25 cellular contexts compared by ENCODE assay signal in the genomic region with DNA sequence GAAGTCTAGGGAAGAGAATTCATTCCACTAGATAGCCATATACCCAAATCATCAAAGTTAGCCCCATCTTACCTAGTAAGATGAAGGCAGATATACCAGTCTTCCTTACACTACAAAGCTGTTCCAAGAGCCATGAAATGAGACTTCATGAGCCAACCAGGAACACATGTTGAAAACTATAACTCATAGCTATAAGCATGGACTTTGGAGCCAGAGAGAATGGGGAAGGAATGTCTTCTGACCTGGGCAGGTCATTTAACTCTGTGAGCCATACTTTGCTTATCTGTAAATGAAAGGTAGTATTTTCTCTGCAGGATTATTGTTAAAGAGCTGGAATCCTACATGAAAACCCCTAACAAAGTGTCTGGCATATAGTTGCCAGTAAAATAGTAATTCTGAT. TPM values are rescaled to one million over a fixed set of nuclear protein-coding genes. Genes with fewer than 3 reads are reported as not detected.
"Had no signal": no experiment of that assay in that cellular context is flagged by ENCODE, and none has a peak within 500 bp of the region (broad histone marks: within the 10 kb centered on the region; RNA-seq: fewer than 3 reads in every experiment).

No MANE protein-coding gene starts in this region.

- H3K4me3 ChIP-seq: cardiac muscle cell, K562, SJSA1 had no signal

- H3K36me3 ChIP-seq: brain microvascular endothelial cell, cardiac muscle cell, SJSA1 had no signal

- H3K27ac ChIP-seq: brain microvascular endothelial cell, cardiac muscle cell, SJSA1 had no signal

- ATAC-seq: K562, SK-N-SH treated with all-trans-retinoic acid at 6 μM for 48 hours, WTC11 had no signal

- H3K9me3 ChIP-seq: SJSA1 had no signal

- DNase-seq: activated CD4-positive, alpha-beta T cell treated with anti-CD3 and anti-CD28 coated beads for 48 hours; activated CD4-positive, alpha-beta T cell treated with anti-CD3 and anti-CD28 coated beads, Interleukin-2, amount 50 U/mL, for 4 hours; activated CD4-positive, CD25-positive, alpha-beta regulatory T cell treated with anti-CD3 and anti-CD28 coated beads, Interleukin-2, amount 50 U/mL, for 72 hours; activated gamma-delta T cell treated with Interleukin-2 at 50 U/mL for 16 hours; activated naive CD4-positive, alpha-beta T cell treated with anti-CD3 and anti-CD28 coated beads, Interleukin-2, amount 10 ng/mL, durations not matched to agents 7 days and 5 days; activated naive CD8-positive, alpha-beta T cell treated with anti-CD3 and anti-CD28 coated beads for 36 hours; activated T-cell treated with anti-CD3 and anti-CD28 coated beads for 4 hours; activated T-cell treated with anti-CD3 and anti-CD28 coated beads, Interleukin-2, amount 50 U/mL, for 48 hours; brain microvascular endothelial cell; Karpas-422; NCI-H146; NCI-H187 treated with DMSO at 0.1 percent for 48 hours; NCI-H2081 treated with DMSO at 0.1 percent for 48 hours; NCI-H446; NCI-H524; SHP77; SW 1271 had no signal

- H3K4me1 ChIP-seq: SJSA1 had no signal

- H3K27me3 ChIP-seq: brain microvascular endothelial cell, cardiac muscle cell, SJSA1 had no signal

RNA-seq across cellular contexts. Expression of a gene that starts 27.3 kb away (rescaled TPM):
- total RNA-seq: activated CD8-positive, alpha-beta memory T cell treated with anti-CD3 and anti-CD28 coated beads for 36 hours; activated naive CD8-positive, alpha-beta T cell treated with anti-CD3 and anti-CD28 coated beads for 36 hours; activated T-helper 2 cell treated with anti-CD3 and anti-CD28 coated beads, Interferon-gamma antibody, Interleukin-2, Interleukin-4, amounts not matched to agents 10 μg/mL and 5 μg/mL and 100 μg/mL, durations not matched to agents 14 hours and 24 hours and 36 hours; SJSA1; T-helper 1 cell treated with Interleukin-12 subunit alpha and Interleukin-12 subunit beta and Interleukin-4 antibody, amounts not matched to agents 30 ng/mL and 1 ng/mL, for 36 hours had no signal
- polyA plus RNA-seq: cardiac muscle cell, K562 had no signal
